ENCODE assay signal across 24 cellular contexts in the genomic region with DNA sequence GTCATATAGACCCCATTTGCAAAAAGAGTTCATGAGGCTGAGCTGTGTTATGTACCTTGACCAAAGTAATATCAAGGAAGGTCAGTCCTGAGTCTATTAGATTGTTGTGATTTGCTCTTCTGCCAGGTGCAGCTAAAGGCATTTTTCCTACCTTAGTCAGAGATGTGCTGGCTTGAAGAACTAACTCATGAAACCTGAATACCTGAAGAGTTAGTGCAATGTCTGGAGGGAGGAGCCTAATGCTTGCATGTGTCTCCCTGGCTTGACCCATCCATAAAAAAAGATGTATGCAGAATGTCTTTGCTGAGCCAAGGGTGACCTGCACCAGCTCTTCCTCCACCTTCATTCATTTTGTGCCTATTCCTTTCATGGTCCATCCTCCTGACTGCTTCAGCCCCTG.
"Had no signal": no experiment of that assay in that cellular context is flagged by ENCODE, and none has a peak within 500 bp of the region (broad histone marks: within the 10 kb centered on the region; RNA-seq: fewer than 3 reads in every experiment).

No MANE protein-coding gene starts in this region.

- H3K27ac ChIP-seq: ascending aorta, body of pancreas, cardiac muscle cell, KMS-11 had no signal

- H3K9me3 ChIP-seq: ascending aorta, body of pancreas had no signal

- H3K4me1 Mint-ChIP-seq: activated B cell treated with CpG ODN at 0.5 μM for 24 hours; activated CD4-positive, alpha-beta memory T cell treated with anti-CD3 and anti-CD28 coated beads, Interleukin-2, amount 10 ng/mL, durations not matched to agents 7 days and 5 days; activated naive CD8-positive, alpha-beta T cell treated with anti-CD3 and anti-CD28 coated beads, Interleukin-2, amount 50 U/mL, for 24 hours; T-cell had no signal

- ATAC-seq: activated naive CD4-positive, alpha-beta T cell treated with anti-CD3 and anti-CD28 coated beads, Interleukin-2, amount 50 U/mL, for 72 hours; activated naive CD8-positive, alpha-beta T cell treated with anti-CD3 and anti-CD28 coated beads, Interleukin-2, amount 50 U/mL, for 24 hours; body of pancreas; T-cell had no signal

- H3K36me3 ChIP-seq: ascending aorta, cardiac muscle cell had no signal

- H3K27ac Mint-ChIP-seq: activated B cell treated with CpG ODN at 0.5 μM for 24 hours; activated CD4-positive, alpha-beta memory T cell treated with anti-CD3 and anti-CD28 coated beads, Interleukin-2, amount 10 ng/mL, durations not matched to agents 7 days and 5 days; activated naive CD4-positive, alpha-beta T cell treated with anti-CD3 and anti-CD28 coated beads, Interleukin-2, amount 50 U/mL, for 72 hours; activated naive CD8-positive, alpha-beta T cell treated with anti-CD3 and anti-CD28 coated beads, Interleukin-2, amount 50 U/mL, for 24 hours; activated T-cell treated with anti-CD3 and anti-CD28 coated beads, Interleukin-2, amount 50 U/mL, for 24 hours; T-cell had no signal

- H3K9me3 Mint-ChIP-seq: activated B cell treated with CpG ODN at 0.5 μM for 24 hours had no signal

- H3K36me3 Mint-ChIP-seq: activated naive CD4-positive, alpha-beta T cell treated with anti-CD3 and anti-CD28 coated beads, Interleukin-2, amount 50 U/mL, for 72 hours; T-cell had no signal

- H3K27me3 Mint-ChIP-seq: activated CD4-positive, alpha-beta memory T cell treated with anti-CD3 and anti-CD28 coated beads, Interleukin-2, amount 10 ng/mL, durations not matched to agents 7 days and 5 days; activated T-cell treated with anti-CD3 and anti-CD28 coated beads, Interleukin-2, amount 50 U/mL, for 24 hours; T-cell had no signal

- H3K9ac ChIP-seq: KMS-11 had no signal

- H3K4me3 Mint-ChIP-seq: activated B cell treated with CpG ODN at 0.5 μM for 24 hours; activated CD4-positive, alpha-beta memory T cell treated with anti-CD3 and anti-CD28 coated beads, Interleukin-2, amount 10 ng/mL, durations not matched to agents 7 days and 5 days; activated naive CD8-positive, alpha-beta T cell treated with anti-CD3 and anti-CD28 coated beads, Interleukin-2, amount 50 U/mL, for 24 hours; activated T-cell treated with anti-CD3 and anti-CD28 coated beads, Interleukin-2, amount 50 U/mL, for 24 hours; T-cell had no signal

- H3K4me3 ChIP-seq: ascending aorta, body of pancreas, cardiac muscle cell had no signal

- H3K4me1 ChIP-seq: ascending aorta, body of pancreas had no signal

- H3K4me2 ChIP-seq: KMS-11 had no signal

- DNase-seq: activated B cell treated with CpG ODN at 0.5 μM for 24 hours; activated CD4-positive, alpha-beta memory T cell treated with anti-CD3 and anti-CD28 coated beads, Interleukin-2, amount 10 ng/mL, durations not matched to agents 7 days and 5 days; activated CD4-positive, alpha-beta T cell treated with anti-CD3 and anti-CD28 coated beads, Interleukin-2, amount 50 U/mL, for 1 hour; activated CD8-positive, alpha-beta memory T cell treated with anti-CD3 and anti-CD28 coated beads, Interleukin-2, amount 50 U/mL, for 48 hours; activated effector memory CD4-positive, alpha-beta T cell treated with anti-CD3 and anti-CD28 coated beads, Interleukin-2, amount 50 U/mL, for 16 hours; activated naive CD4-positive, alpha-beta T cell treated with Interleukin-2 at 50 U/mL for 16 hours; activated naive CD8-positive, alpha-beta T cell treated with anti-CD3 and anti-CD28 coated beads, Interleukin-2, amount 50 U/mL, for 24 hours; activated T-cell treated with anti-CD3 and anti-CD28 coated beads, Interleukin-2, amount 50 U/mL, for 24 hours; amniotic stem cell; body of pancreas; NCI-H1105 treated with DMSO at 0.1 percent for 48 hours; NCI-H1436 treated with DMSO at 0.1 percent for 48 hours; NCI-H187 treated with DMSO at 0.1 percent for 48 hours; NCI-H2081 treated with DMSO at 0.1 percent for 48 hours; NCI-H446; NCI-H524; SIG-M5; T-cell; T-helper 2 cell; T1000 had no signal

- H3K27me3 ChIP-seq: ascending aorta, cardiac muscle cell had no signal
